Comparison of ENCODE assay signal across 22 cellular contexts in the genomic region with DNA sequence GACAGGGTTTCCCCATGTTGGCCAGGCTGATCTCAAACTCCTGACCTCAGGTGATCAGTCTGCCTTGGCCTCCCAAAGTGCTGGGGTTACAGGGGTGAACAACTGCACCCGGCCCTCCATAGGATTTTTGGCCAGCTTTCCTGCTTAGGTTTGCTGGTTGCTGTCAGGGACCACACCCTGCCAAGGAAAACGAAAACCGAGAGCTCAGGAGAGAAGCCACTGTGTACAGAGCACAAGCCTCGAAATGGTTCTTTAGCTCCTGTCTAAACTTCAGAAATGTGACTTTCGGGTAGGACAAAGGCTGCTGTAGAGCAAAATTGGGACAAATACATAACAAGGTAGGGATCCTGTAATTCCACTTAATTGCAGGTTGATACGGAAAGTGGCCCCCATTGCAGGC.
A peak's percentile ranks its signal among the peaks of the same experiment; 100 is the strongest.
DNase-seq lines count a peak whose midpoint lies in the region; ATAC-seq and TF ChIP-seq lines count a peak whose summit lies in the region.
"Had no signal": no experiment of that assay in that cellular context is flagged by ENCODE, and none has a peak within 500 bp of the region (broad histone marks: within the 10 kb centered on the region; RNA-seq: fewer than 3 reads in every experiment).

No MANE protein-coding gene starts in this region.

- no peaks in the 10 kb centered on the region for H3K36me3 ChIP-seq in esophagus squamous epithelium
- no peaks in the 10 kb centered on the region for H3K36me3 ChIP-seq in neuronal stem cell (replicated peaks in 1 of 2; ENCODE audit: control insufficient read depth in 2 of 2, insufficient read depth in 2 of 2, low read length in 2 of 2)
- H3K36me3 ChIP-seq: BE2C, brain microvascular endothelial cell, spleen, transverse colon had no signal

- no peak overlapping the region for H4K8ac ChIP-seq in neuronal stem cell (ENCODE audit: low read depth, low read length)

- intact Hi-C loops in esophagus squamous epithelium (cut with DNase I) = no loop called here

- no peak overlapping the region for H2BK15ac ChIP-seq in neuronal stem cell (ENCODE audit: low read length)

- H3K4me3 ChIP-seq in esophagus squamous epithelium (peak overlapping the region in 3 of 4 donors; percentile 16 to 49 (median 20)), neuronal stem cell (ENCODE audit: low read length in 2 of 2) (no peak overlapping the region)
- H3K4me3 ChIP-seq: transverse colon had no signal

- no peaks in the 10 kb centered on the region for H3K27me3 ChIP-seq in esophagus squamous epithelium
- no peaks in the 10 kb centered on the region for H3K27me3 ChIP-seq in neuronal stem cell (ENCODE audit: control insufficient read depth in 3 of 3, insufficient read depth in 3 of 3, low read depth in 1 of 3, low read length in 3 of 3)
- H3K27me3 ChIP-seq: BE2C, brain microvascular endothelial cell, transverse colon had no signal

- no peak overlapping the region for H3K4ac ChIP-seq in neuronal stem cell (ENCODE audit: low read length)

- no peak overlapping the region for H4K91ac ChIP-seq in neuronal stem cell (ENCODE audit: low read depth, low read length, poor library complexity)

- no peak overlapping the region for H3K9ac ChIP-seq in neuronal stem cell (ENCODE audit: low read depth, low read length, poor library complexity)

- H3K9me3 ChIP-seq in esophagus squamous epithelium = peaks cover 0 to under 1% (median 0%) of the 10 kb centered on the region in 3 donors
- no peaks in the 10 kb centered on the region for H3K9me3 ChIP-seq in neuronal stem cell (replicated peaks in 1 of 2; ENCODE audit: control insufficient read depth in 2 of 2, insufficient read depth in 1 of 2, low read depth in 1 of 2, low read length in 2 of 2)
- H3K9me3 ChIP-seq: BE2C, transverse colon had no signal

- no peak overlapping the region for H2BK5ac ChIP-seq in neuronal stem cell (ENCODE audit: low read length)

- no peak overlapping the region for H2AK5ac ChIP-seq in neuronal stem cell (ENCODE audit: low read depth, low read length)

- no peak for TF ChIP-seq POLR2A in esophagus squamous epithelium (IDR thresholded peaks at IDR 0.05)

- DNase-seq in NCI-H82 (lab: John Stamatoyannopoulos, UW) = peak; percentile 36
- DNase-seq in NCI-H82 treated with DMSO at 0.1 percent for 48 hours (lab: John Stamatoyannopoulos, UW; ENCODE audit: unreplicated experiment) = no peak
- DNase-seq in esophagus squamous epithelium (lab: John Stamatoyannopoulos, UW) = no peak
- no peak for DNase-seq in neuronal stem cell (ENCODE audit: low spot score)
- no peak for DNase-seq in GDM1 (lab: John Stamatoyannopoulos, UW)
- no peak for DNase-seq in kidney glomerular epithelial cell (lab: John Stamatoyannopoulos, UW)
- DNase-seq in NK-92 treated with Interleukin-12 subunit alpha and Interleukin-12 subunit beta, amount 100 ng/mL, for 24 hours (lab: John Stamatoyannopoulos, UW) = no peak
- DNase-seq: activated B cell treated with CpG ODN at 0.5 μM for 24 hours; activated CD4-positive, alpha-beta T cell treated with anti-CD3 and anti-CD28 coated beads, Interleukin-2, amount 50 U/mL, for 48 hours; activated effector memory CD4-positive, alpha-beta T cell treated with anti-CD3 and anti-CD28 coated beads, Interleukin-2, amount 50 U/mL, for 16 hours; brain microvascular endothelial cell; COR-L47; NCI-H2107; NCI-H524 treated with DMSO at 0.1 percent for 48 hours; spleen; stimulated activated CD4-positive, alpha-beta T cell treated with anti-CD3 and anti-CD28 coated beads, Interleukin-4, amount 100 ng/mL, for 24 hours; stimulated activated naive CD4-positive, alpha-beta T cell treated with Interleukin-2 at 50 U/mL for 16 hours; T-helper 9 cell; transverse colon had no signal

- H3K27ac ChIP-seq in esophagus squamous epithelium (peak overlapping the region in 3 of 4 donors; percentile 60 to 76 (median 68)), neuronal stem cell (replicated peaks; ENCODE audit: low read length) (no peak overlapping the region)
- H3K27ac ChIP-seq: brain microvascular endothelial cell, transverse colon had no signal

- H3K4me1 ChIP-seq in esophagus squamous epithelium (peaks cover 0 to 21% (median 4%) of the 10 kb centered on the region in 3 donors), neuronal stem cell (ENCODE audit: control insufficient read depth in 2 of 2, insufficient read depth in 1 of 2, low read depth in 1 of 2, low read length in 2 of 2) (peaks cover 5 to 11% of the 10 kb centered on the region in 2 donors)
- H3K4me1 ChIP-seq: transverse colon had no signal

- H3K23ac ChIP-seq in neuronal stem cell (ENCODE audit: low read depth, low read length, poor library complexity) = no peak overlapping the region

- no peak for TF ChIP-seq CTCF in esophagus squamous epithelium (IDR thresholded peaks at IDR 0.05)

- no peak for ATAC-seq in GM18861 (IDR thresholded peaks at IDR 0.05; ENCODE audit: unreplicated experiment)
- ATAC-seq: left lobe of liver had no signal

- H3K79me1 ChIP-seq in neuronal stem cell (ENCODE audit: low read depth, low read length) = no peaks in the 10 kb centered on the region

- H2BK120ac ChIP-seq in neuronal stem cell (ENCODE audit: low read depth, low read length) = no peak overlapping the region

- no peak overlapping the region for H3K4me2 ChIP-seq in neuronal stem cell (ENCODE audit: insufficient read depth, low read length, poor library complexity, severe bottlenecking)

- H3K14ac ChIP-seq in neuronal stem cell (ENCODE audit: low read length) = no peak overlapping the region

- H2BK12ac ChIP-seq in neuronal stem cell (ENCODE audit: low read length) = no peak overlapping the region

- WGBS in esophagus squamous epithelium, 2 donors = 60 to 64% methylated on average over 1 to 5 of the region's 6 CpGs
- WGBS in neuronal stem cell (ENCODE audit: extremely low coverage in 2 of 2, insufficient read length in 2 of 2, insufficient replicate concordance in 1 of 2), 2 donors = no CpG with 5 or more reads among the region's 6 CpGs

- H2AFZ ChIP-seq in neuronal stem cell (ENCODE audit: low read length) = peak overlapping the region; percentile 84

- peak overlapping the region; percentile 11 for H3K18ac ChIP-seq in neuronal stem cell (ENCODE audit: low read length)

Comparison
In these comparisons a context has a peak if more than half of its experiments do, and no peak if none do; other contexts are left out.
1. H3K4me3 ChIP-seq: peak in esophagus squamous epithelium (3 of 4); none in neuronal stem cell (0 of 2).